Comparison of ENCODE assay signal across 7 cellular contexts in the genomic region with DNA sequence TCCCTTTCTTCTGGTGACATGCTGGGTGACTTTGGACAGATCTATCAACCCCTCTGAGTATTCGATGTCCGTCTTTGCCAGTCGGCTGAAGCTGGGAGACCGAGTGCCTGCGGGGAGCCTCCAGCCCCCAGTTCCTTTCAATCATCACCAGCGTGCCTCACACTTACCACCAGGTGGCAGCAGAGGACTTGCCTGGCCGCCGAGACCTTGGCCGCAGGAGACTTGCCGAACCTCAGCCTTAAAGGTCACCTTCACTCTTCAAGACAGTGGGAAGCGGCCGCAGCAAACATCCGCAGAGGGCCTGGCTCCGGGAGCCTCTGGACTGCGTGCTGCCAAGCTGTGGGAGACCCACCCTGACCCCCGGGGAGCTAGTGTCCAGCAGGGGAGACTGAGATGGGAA.
DNase-seq lines count a peak whose midpoint lies in the region; ATAC-seq, FAIRE-seq and TF ChIP-seq lines count a peak whose summit lies in the region.
"Not testable (repeated sequence)": the region's sequence is repeated elsewhere in the genome, so short reads cannot be mapped to it uniquely, and the experiment has no call there.

No MANE protein-coding gene starts in this region.

- TF ChIP-seq POLR2A in HepG2 (IDR thresholded peaks at IDR 0.05; ENCODE audit: insufficient read depth in 1 of 2, low read depth in 2 of 2, low read length in 2 of 2) = not testable (repeated sequence)

- not testable (repeated sequence) for H3K36me3 ChIP-seq in GM23338 (ENCODE audit: insufficient read depth); HepG2 (replicated peaks in 1 of 2; ENCODE audit: control insufficient read depth in 1 of 2, insufficient read depth in 2 of 2, low read length in 2 of 2)

- not testable (repeated sequence) for H3K36me3 Mint-ChIP-seq in GM23338 (ENCODE audit: low read depth); central memory CD8-positive, alpha-beta T cell (ENCODE audit: insufficient read depth)

- not testable (repeated sequence) for H3K4me1 Mint-ChIP-seq in GM23338; central memory CD8-positive, alpha-beta T cell

- not testable (repeated sequence) for TF ChIP-seq CTCF in GM23338 (conservative IDR thresholded peaks at IDR 0.05; ENCODE audit: low read depth in 2 of 2); HepG2 (CRISPR knock-in tag; IDR thresholded peaks at IDR 0.05)

- not testable (repeated sequence) for H4K20me1 ChIP-seq in GM23338 (replicated peaks; ENCODE audit: insufficient read depth); HepG2 (ENCODE audit: insufficient read depth, low read length)

- BruUV-seq in HepG2 (replicated peaks; lab: Mats Ljungman, UMichigan) = not testable (repeated sequence)

- not testable (repeated sequence) for H3K79me2 ChIP-seq in GM23338 (replicated peaks; ENCODE audit: insufficient read depth); HepG2 (ENCODE audit: insufficient read depth, low read length)

- H3K9me3 ChIP-seq in HepG2 (ENCODE audit: low read length) = not testable (repeated sequence)

- H3K27ac ChIP-seq in GM23338 (ENCODE audit: low read depth); HepG2 (ENCODE audit: extremely low read length, insufficient read depth, low read length): not testable (repeated sequence)

- H3K9me2 ChIP-seq in GM23338 (ENCODE audit: insufficient read depth) = not testable (repeated sequence)

- H3K27me3 Mint-ChIP-seq in GM23338 (ENCODE audit: insufficient read depth, low read depth, poor library complexity); central memory CD8-positive, alpha-beta T cell: not testable (repeated sequence)

- ATAC-seq in GM19023 (IDR thresholded peaks at IDR 0.05; ENCODE audit: unreplicated experiment) (peak; percentile 41), GM23338 (peak; percentile 61), HG03354 (IDR thresholded peaks at IDR 0.05; ENCODE audit: poor library complexity, severe bottlenecking, unreplicated experiment) (peak; percentile 75), HepG2 (peak; percentile 15; the same call in 1 of the 3 replicates), sciatic nerve (peak; percentile 83)
- peak; percentile 73 to 81 for ATAC-seq in activated CD4-positive, CD25-positive, alpha-beta regulatory T cell treated with anti-CD3 and anti-CD28 coated beads, Interleukin-2, amount 50 U/mL, for 24 hours
- peak; percentile 53 for ATAC-seq in central memory CD8-positive, alpha-beta T cell (replicated peaks; ENCODE audit: extremely low read depth, poor library complexity, severe bottlenecking)

- DNase-seq in GM23338 (ENCODE audit: low spot score); central memory CD8-positive, alpha-beta T cell (ENCODE audit: low spot score in 2 of 2); HepG2 (ENCODE audit: low spot score); sciatic nerve (ENCODE audit: low spot score): not testable (repeated sequence)

- not testable (repeated sequence) for TF ChIP-seq EP300 in HepG2 (IDR thresholded peaks at IDR 0.05; ENCODE audit: low read depth in 2 of 2, low read length in 2 of 2); HepG2 (CRISPR knock-in tag; IDR thresholded peaks at IDR 0.05; ENCODE audit: borderline replicate concordance)

- not testable (repeated sequence) for H3K9ac ChIP-seq in HepG2 (ENCODE audit: insufficient read depth, low read depth, low read length)

- not testable (repeated sequence) for H3K4me3 ChIP-seq in GM23338; HepG2 (replicated peaks in 1 of 3; ENCODE audit: insufficient read depth in 1 of 3, low read depth in 2 of 3, low read length in 3 of 3)

- H2AFZ ChIP-seq in GM23338; HepG2 (ENCODE audit: low read length): not testable (repeated sequence)

- TF ChIP-seq RAD21 in HepG2 (CRISPR knock-in tag; IDR thresholded peaks at IDR 0.05) = not testable (repeated sequence)

- POLR2A ChIA-PET in HepG2 (lab: Yijun Ruan, JAX) = not testable (repeated sequence)

- H3K27ac Mint-ChIP-seq in GM23338; central memory CD8-positive, alpha-beta T cell (ENCODE audit: low read depth): not testable (repeated sequence)

- FAIRE-seq in HepG2 (lab: Jason Lieb, UNC) = not testable (repeated sequence)

- intact Hi-C loops in HepG2 (cut with micrococcal nuclease; ENCODE audit: unreplicated experiment); sciatic nerve (cut with DNase I): not testable (repeated sequence)

- CTCF ChIA-PET in HepG2 (lab: Yijun Ruan, JAX; ENCODE audit: low intra/inter-chr PET ratio, low total read pairs) = not testable (repeated sequence)

- no CpG with 5 or more reads among the region's 16 CpGs for WGBS in HepG2 (ENCODE audit: low lambda C conversion rate)

- not testable (repeated sequence) for H3K4me2 ChIP-seq in GM23338; HepG2 (ENCODE audit: low read depth, low read length)

- not testable (repeated sequence) for H3K4me1 ChIP-seq in GM23338 (ENCODE audit: insufficient read depth); HepG2 (ENCODE audit: insufficient read depth, low read length)

- not testable (repeated sequence) for H3K9me3 Mint-ChIP-seq in GM23338; central memory CD8-positive, alpha-beta T cell

- not testable (repeated sequence) for H3K27me3 ChIP-seq in GM23338 (ENCODE audit: insufficient read depth); HepG2 (ENCODE audit: control insufficient read depth in 1 of 2, insufficient read depth in 2 of 2, low read length in 2 of 2)

- not testable (repeated sequence) for H3K4me3 Mint-ChIP-seq in GM23338; central memory CD8-positive, alpha-beta T cell

- in situ Hi-C loops in HepG2 (cut with HindIII; ENCODE audit: extremely low pct_ligation_motif_present, low pct_unique_long_range_greater_than_20kb) = not testable (repeated sequence)

- H3F3A ChIP-seq in GM23338 (replicated peaks; ENCODE audit: low read depth) = not testable (repeated sequence)

Comparison
In these comparisons a context has a peak if more than half of its experiments do, and no peak if none do; other contexts are left out.
1. ATAC-seq: peak in every context shown above with its lines; median percentile 83 in sciatic nerve; 77 in activated CD4-positive, CD25-positive, alpha-beta regulatory T cell treated with anti-CD3 and anti-CD28 coated beads, Interleukin-2, amount 50 U/mL, for 24 hours; 75 in HG03354; 61 in GM23338; 53 in central memory CD8-positive, alpha-beta T cell; 41 in GM19023; 15 in HepG2.